Comparison of ENCODE assay signal across 8 cellular contexts in the genomic region with DNA sequence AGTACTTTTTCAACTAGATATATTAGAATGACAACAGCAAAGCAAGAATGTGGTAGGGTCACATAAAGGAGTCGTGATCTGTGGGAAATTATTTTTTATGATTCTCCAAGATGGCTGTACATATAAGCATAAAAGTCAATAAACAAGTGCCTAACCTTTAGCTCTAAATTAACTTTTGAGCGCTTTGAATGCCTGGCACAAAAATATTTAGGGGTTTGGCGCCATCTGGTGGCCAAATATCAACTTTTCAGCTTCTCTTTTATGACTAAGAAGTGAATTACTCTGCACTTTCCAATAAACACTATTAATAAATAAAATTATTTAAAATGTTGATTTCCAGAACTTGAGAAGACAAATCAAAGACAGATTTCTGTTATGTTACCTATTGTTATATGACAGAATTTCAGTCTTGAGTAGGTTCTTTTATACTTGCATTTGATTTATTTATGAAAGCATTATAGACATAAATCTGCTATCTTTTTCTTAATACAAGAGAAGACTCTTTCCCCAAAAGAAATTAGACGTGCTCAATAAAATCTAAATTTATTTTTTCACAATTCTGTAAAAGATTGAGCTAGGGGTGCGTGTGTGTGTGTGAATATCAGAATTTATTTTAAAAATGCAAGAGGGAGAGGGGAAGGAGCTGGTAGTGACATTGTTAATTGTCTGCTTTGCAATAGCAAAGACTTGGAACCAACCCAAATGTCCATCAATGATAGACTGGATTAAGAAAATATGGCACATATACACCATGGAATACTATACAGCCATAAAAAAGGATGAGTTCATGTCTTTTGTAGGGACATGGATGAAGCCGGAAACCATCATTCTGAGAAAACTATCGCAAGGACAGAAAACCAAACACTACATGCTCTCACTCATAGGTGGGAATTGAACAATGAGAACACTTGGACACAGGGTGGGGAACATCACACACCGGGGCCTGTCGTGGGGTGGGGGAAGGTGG. TPM values are rescaled to one million over a fixed set of nuclear protein-coding genes. Genes with fewer than 3 reads are reported as not detected.
DNase-seq lines count a peak whose midpoint lies in the region; ATAC-seq and TF ChIP-seq lines count a peak whose summit lies in the region.

No MANE protein-coding gene starts in this region.

- H3K4me1 ChIP-seq in endodermal cell (ENCODE audit: control insufficient read depth, insufficient read depth, low read length), result no peaks in the 10 kb centered on the region
- no peaks in the 10 kb centered on the region for H3K4me1 ChIP-seq in naive thymus-derived CD4-positive, alpha-beta T cell (ENCODE audit: control insufficient read depth in 2 of 2, insufficient read depth in 2 of 2, low read length in 2 of 2)

- H3K27me3 ChIP-seq in GM06990 (replicated peaks; ENCODE audit: control insufficient read depth, insufficient read depth, low read length) (no peaks in the 10 kb centered on the region), endodermal cell (ENCODE audit: control insufficient read depth, insufficient read depth, low read length, poor library complexity, severe bottlenecking) (no peaks in the 10 kb centered on the region)
- H3K27me3 ChIP-seq in naive thymus-derived CD4-positive, alpha-beta T cell (ENCODE audit: control insufficient read depth in 2 of 2, insufficient read depth in 2 of 2, low read length in 2 of 2), result no peaks in the 10 kb centered on the region

- POLR2A ChIA-PET in naive thymus-derived CD4-positive, alpha-beta T cell (lab: Charles Lee), result interaction anchor here (0.9 to 1.2 kb wide), 3 partner anchors 34 to 39 kb away, joined by 5 to 8 read pairs (median 6); a partner anchor contains a TSS

- H3K4me3 ChIP-seq in GM06990 (replicated peaks; ENCODE audit: low read depth, low read length) (no peak overlapping the region), endodermal cell (ENCODE audit: low read length) (no peak overlapping the region)
- no peak overlapping the region for H3K4me3 ChIP-seq in naive thymus-derived CD4-positive, alpha-beta T cell (ENCODE audit: low read length)

- CTCF ChIA-PET in naive thymus-derived CD4-positive, alpha-beta T cell (lab: Charles Lee), result interaction anchor here (0.6 to 6.2 kb wide), 30 partner anchors 9 to 1781 kb away, joined by 3 to 65 read pairs (median 4); a partner anchor contains a TSS

- DNase-seq in GM06990 (ENCODE audit: extremely low read depth, insufficient read length), result no peak
- peak; percentile 49 to 70 for DNase-seq in NOMO-1 (lab: John Stamatoyannopoulos, UW; ENCODE audit: unreplicated experiment in 2 of 2)
- DNase-seq in activated CD8-positive, alpha-beta memory T cell treated with anti-CD3 and anti-CD28 coated beads for 1 hour (ENCODE audit: extremely low read depth in 1 of 2, low read depth in 1 of 2), result peak; percentile 44 to 58
- peak; percentile 82 for DNase-seq in endodermal cell
- peak; percentile 40 to 72 (median 58) for DNase-seq in naive thymus-derived CD4-positive, alpha-beta T cell
- peak; percentile 37 for DNase-seq in stimulated activated naive B cell treated with anti-CD40 and anti-IgM and Interleukin-4, amounts not matched to agents 10 μg/mL and 1 μg/mL and 100 μg/mL, for 72 hours

- no peak overlapping the region for H3K27ac ChIP-seq in endodermal cell (ENCODE audit: low read depth, low read length)
- no peak overlapping the region for H3K27ac ChIP-seq in naive thymus-derived CD4-positive, alpha-beta T cell (ENCODE audit: low read depth, low read length)

- WGBS in endodermal cell (ENCODE audit: insufficient coverage in 1 of 2, insufficient read length in 1 of 2), 2 experiments, result 54 to 67% methylated on average over 3 to 6 of the region's 9 CpGs

- ATAC-seq in HG03095 (IDR thresholded peaks at IDR 0.05; ENCODE audit: unreplicated experiment) (peak; percentile 53), HG03439 (IDR thresholded peaks at IDR 0.05; ENCODE audit: unreplicated experiment) (no peak)
- peak; percentile 60 for ATAC-seq in naive thymus-derived CD4-positive, alpha-beta T cell
- peak; percentile 45 to 51 for ATAC-seq in stimulated activated naive B cell treated with anti-CD40 and anti-IgM and Interleukin-4, amounts not matched to agents 10 μg/mL and 1 μg/mL and 100 μg/mL, for 72 hours (replicated peaks)

- H3K27me3 Mint-ChIP-seq in endodermal cell (ENCODE audit: insufficient read depth), result no peaks in the 10 kb centered on the region
- H3K27me3 Mint-ChIP-seq in naive thymus-derived CD4-positive, alpha-beta T cell, result peaks cover 0 to 5% (median 0%) of the 10 kb centered on the region in 5 donors
- H3K27me3 Mint-ChIP-seq in stimulated activated naive B cell treated with anti-CD40 and anti-IgM and Interleukin-4, amounts not matched to agents 10 μg/mL and 1 μg/mL and 100 μg/mL, for 72 hours, result no peaks in the 10 kb centered on the region

- H3K4me3 Mint-ChIP-seq in endodermal cell, result no peak overlapping the region
- peak overlapping the region in 1 of 10 donors; percentile 15 for H3K4me3 Mint-ChIP-seq in naive thymus-derived CD4-positive, alpha-beta T cell
- no peak overlapping the region for H3K4me3 Mint-ChIP-seq in stimulated activated naive B cell treated with anti-CD40 and anti-IgM and Interleukin-4, amounts not matched to agents 10 μg/mL and 1 μg/mL and 100 μg/mL, for 72 hours

- H3K36me3 ChIP-seq in GM06990 (ENCODE audit: control insufficient read depth, insufficient read depth, low read length) (no peaks in the 10 kb centered on the region), endodermal cell (ENCODE audit: control insufficient read depth, insufficient read depth, low read length) (no peaks in the 10 kb centered on the region)
- H3K36me3 ChIP-seq in naive thymus-derived CD4-positive, alpha-beta T cell (ENCODE audit: control insufficient read depth in 2 of 3, insufficient read depth in 3 of 3, low read length in 3 of 3), result no peaks in the 10 kb centered on the region

- intact Hi-C loops in naive thymus-derived CD4-positive, alpha-beta T cell (cut with micrococcal nuclease), result loop anchor here (1.0 to 2.0 kb wide), 9 partner anchors 35 to 981 kb away; no protein-coding TSS in a partner anchor

- no peaks in the 10 kb centered on the region for H3K36me3 Mint-ChIP-seq in endodermal cell (ENCODE audit: low read depth)
- no peaks in the 10 kb centered on the region for H3K36me3 Mint-ChIP-seq in naive thymus-derived CD4-positive, alpha-beta T cell
- no peaks in the 10 kb centered on the region for H3K36me3 Mint-ChIP-seq in stimulated activated naive B cell treated with anti-CD40 and anti-IgM and Interleukin-4, amounts not matched to agents 10 μg/mL and 1 μg/mL and 100 μg/mL, for 72 hours

- H3K9me3 Mint-ChIP-seq in endodermal cell, result no peaks in the 10 kb centered on the region
- no peaks in the 10 kb centered on the region for H3K9me3 Mint-ChIP-seq in naive thymus-derived CD4-positive, alpha-beta T cell
- no peaks in the 10 kb centered on the region for H3K9me3 Mint-ChIP-seq in stimulated activated naive B cell treated with anti-CD40 and anti-IgM and Interleukin-4, amounts not matched to agents 10 μg/mL and 1 μg/mL and 100 μg/mL, for 72 hours

- H3K9me3 ChIP-seq in endodermal cell (ENCODE audit: control insufficient read depth, low read length), result no peaks in the 10 kb centered on the region
- no peaks in the 10 kb centered on the region for H3K9me3 ChIP-seq in naive thymus-derived CD4-positive, alpha-beta T cell (ENCODE audit: control insufficient read depth in 2 of 3, low read length in 3 of 3)

- H3K4me1 Mint-ChIP-seq in endodermal cell, result peaks cover 14% of the 10 kb centered on the region
- H3K4me1 Mint-ChIP-seq in naive thymus-derived CD4-positive, alpha-beta T cell, result peaks cover 0 to 30% (median 20%) of the 10 kb centered on the region in 7 donors
- H3K4me1 Mint-ChIP-seq in stimulated activated naive B cell treated with anti-CD40 and anti-IgM and Interleukin-4, amounts not matched to agents 10 μg/mL and 1 μg/mL and 100 μg/mL, for 72 hours, result no peaks in the 10 kb centered on the region

- no peak overlapping the region for H3K9ac ChIP-seq in endodermal cell (ENCODE audit: extremely low read depth, low read length, poor library complexity, severe bottlenecking)

- peak; percentile 54 for TF ChIP-seq CTCF in GM06990 (IDR thresholded peaks at IDR 0.05; ENCODE audit: insufficient read depth, low read length, poor library complexity, severe bottlenecking)
- TF ChIP-seq CTCF in endodermal cell (conservative IDR thresholded peaks at IDR 0.05), result peak; percentile 94

- no peak overlapping the region for H3K27ac Mint-ChIP-seq in endodermal cell
- H3K27ac Mint-ChIP-seq in naive thymus-derived CD4-positive, alpha-beta T cell, result no peak overlapping the region
- H3K27ac Mint-ChIP-seq in stimulated activated naive B cell treated with anti-CD40 and anti-IgM and Interleukin-4, amounts not matched to agents 10 μg/mL and 1 μg/mL and 100 μg/mL, for 72 hours, result no peak overlapping the region

RNA-seq across cellular contexts. Expression of a gene that starts 36.7 kb away (rescaled TPM):
- 10 to 100 TPM; 30.5 to 60.7 TPM for total RNA-seq in endodermal cell
- 55.6 TPM for polyA plus RNA-seq in endodermal cell (2013, experiment 1 of 2)
- polyA plus RNA-seq in endodermal cell (2013, experiment 2 of 2), result 57.6 TPM
- total RNA-seq in naive thymus-derived CD4-positive, alpha-beta T cell, result 100 to 1,000 TPM in 4 of 5 experiments, 10 to 100 TPM in 1; 29.8 to 256 (median 172) TPM
- polyA plus RNA-seq in naive thymus-derived CD4-positive, alpha-beta T cell, result 100 to 1,000 TPM in 1 of 2 donors, 10 to 100 TPM in 1; 60.5 to 130 TPM
